ENCODE assay signal across 1 cellular context in genomic region chr9:137421838-137422667, GRCh38.
TF ChIP-seq lines count a peak whose summit lies in the region.

No MANE protein-coding gene starts in this region.

TF ChIP-seq in GM12878, 131 proteins besides CTCF, POLR2A, EP300 and RAD21:
- TF ChIP-seq CBX5 (IDR thresholded peaks at IDR 0.05; ENCODE audit: low read depth) (no peak), RUNX3 (IDR thresholded peaks at IDR 0.05; ENCODE audit: low read length) (peak; percentile 32; the same call in 1 of the 2 replicates), EED (IDR thresholded peaks at IDR 0.05; ENCODE audit: low read depth) (no peak), SMAD1 (IDR thresholded peaks at IDR 0.05; ENCODE audit: low read depth, partially characterized antibody) (no peak)
